Comparison of ENCODE assay signal across 1 cellular context in genomic region chr20:25226433-25227316, GRCh38.
TF ChIP-seq lines count a peak whose summit lies in the region.

No MANE protein-coding gene starts in this region.

TF ChIP-seq in HepG2, 621 proteins besides CTCF, POLR2A, EP300 and RAD21 (continued from another document and continues in another):
- no peak for TF ChIP-seq STAT6 (CRISPR knock-in tag; IDR thresholded peaks at IDR 0.05; ENCODE audit: borderline replicate concordance)
- TF ChIP-seq SMAD9 (CRISPR knock-in tag; IDR thresholded peaks at IDR 0.05): no peak
- no peak for TF ChIP-seq MBD4 (IDR thresholded peaks at IDR 0.05; ENCODE audit: borderline replicate concordance, low read length)
- no peak for TF ChIP-seq CSRNP1 (CRISPR knock-in tag; IDR thresholded peaks at IDR 0.05)
- no peak for TF ChIP-seq CEBPG (CRISPR knock-in tag; IDR thresholded peaks at IDR 0.05)
- no peak for TF ChIP-seq ZKSCAN1 (IDR thresholded peaks at IDR 0.05; ENCODE audit: low read length)
- TF ChIP-seq RFX5 (IDR thresholded peaks at IDR 0.05; ENCODE audit: low read depth, low read length): no peak
- TF ChIP-seq PCBP2 (optimal IDR thresholded peaks at IDR 0.05; ENCODE audit: low read depth, low read length, poor library complexity, severe bottlenecking): no peak
- 0 out of 2 replicates have a peak, but pooled peaks have one; percentile 20 for TF ChIP-seq ZNF670 (CRISPR knock-in tag; IDR thresholded peaks at IDR 0.05; ENCODE audit: borderline replicate concordance)
- no peak for TF ChIP-seq ZSCAN5A (CRISPR knock-in tag; IDR thresholded peaks at IDR 0.05; ENCODE audit: borderline replicate concordance)
- TF ChIP-seq ZNF343 (CRISPR knock-in tag; IDR thresholded peaks at IDR 0.05): peak; percentile 81; the same call in 1 of the 2 replicates
- no peak for TF ChIP-seq DNMT3B (CRISPR knock-in tag; conservative IDR thresholded peaks at IDR 0.05)
- TF ChIP-seq ZNF800 (CRISPR knock-in tag; IDR thresholded peaks at IDR 0.05): 0 out of 2 replicates have a peak, but pooled peaks have one; percentile 46
- no peak for TF ChIP-seq ZNF44 (CRISPR knock-in tag; IDR thresholded peaks at IDR 0.05)
- no peak for TF ChIP-seq TOPORS (CRISPR knock-in tag; IDR thresholded peaks at IDR 0.05)
- no peak; the same call in 1 of the 2 replicates for TF ChIP-seq ZNF788 (CRISPR knock-in tag; IDR thresholded peaks at IDR 0.05; ENCODE audit: borderline replicate concordance)
- peak; percentile 88 for TF ChIP-seq ZFP91 (CRISPR knock-in tag; IDR thresholded peaks at IDR 0.05; ENCODE audit: borderline replicate concordance)
- no peak for TF ChIP-seq SNAPC2 (CRISPR knock-in tag; IDR thresholded peaks at IDR 0.05)
- no peak for TF ChIP-seq NFE2 (CRISPR knock-in tag; IDR thresholded peaks at IDR 0.05)
- TF ChIP-seq SYNCRIP (IDR thresholded peaks at IDR 0.05; ENCODE audit: insufficient read depth, low read depth, low read length): no peak
- no peak for TF ChIP-seq ZSCAN12 (CRISPR knock-in tag; IDR thresholded peaks at IDR 0.05)
- no peak for TF ChIP-seq ZNF232 (CRISPR knock-in tag; IDR thresholded peaks at IDR 0.05; ENCODE audit: borderline replicate concordance)
- TF ChIP-seq PHF21A (CRISPR knock-in tag; IDR thresholded peaks at IDR 0.05): peak; percentile 91; the same call in 1 of the 2 replicates
- no peak for TF ChIP-seq MIER2 (CRISPR knock-in tag; IDR thresholded peaks at IDR 0.05)
- TF ChIP-seq SNRNP70 (IDR thresholded peaks at IDR 0.05; ENCODE audit: low read depth, low read length): no peak
- TF ChIP-seq KDM4B (CRISPR knock-in tag; IDR thresholded peaks at IDR 0.05): peak; percentile 16; the same call in 1 of the 2 replicates
- TF ChIP-seq SMARCE1 (IDR thresholded peaks at IDR 0.05; ENCODE audit: borderline replicate concordance): no peak
- peak; percentile 66; the same call in 1 of the 2 replicates for TF ChIP-seq ZNF773 (CRISPR knock-in tag; IDR thresholded peaks at IDR 0.05; ENCODE audit: borderline replicate concordance)
- no peak for TF ChIP-seq TIGD3 (CRISPR knock-in tag; IDR thresholded peaks at IDR 0.05; ENCODE audit: borderline replicate concordance)
- no peak for TF ChIP-seq ATF1 (CRISPR knock-in tag; IDR thresholded peaks at IDR 0.05)
- TF ChIP-seq AGO1 (IDR thresholded peaks at IDR 0.05; ENCODE audit: low read depth, low read length, poor library complexity, severe bottlenecking): peak; percentile 52
- no peak for TF ChIP-seq CBX2 (IDR thresholded peaks at IDR 0.05; ENCODE audit: low read depth, low read length)
- TF ChIP-seq CBX2 (CRISPR knock-in tag; IDR thresholded peaks at IDR 0.05; ENCODE audit: low read depth): no peak
- no peak; the same call in 1 of the 2 replicates for TF ChIP-seq THAP7 (CRISPR knock-in tag; IDR thresholded peaks at IDR 0.05)
- TF ChIP-seq CAMTA2 (CRISPR knock-in tag; IDR thresholded peaks at IDR 0.05; ENCODE audit: borderline replicate concordance): 0 out of 2 replicates have a peak, but pooled peaks have one; percentile 42
- TF ChIP-seq GMEB2 (CRISPR knock-in tag; IDR thresholded peaks at IDR 0.05; ENCODE audit: low read depth): no peak
- TF ChIP-seq ZNF629 (CRISPR knock-in tag; conservative IDR thresholded peaks at IDR 0.05): no peak
- peak; percentile 86; the same call in 1 of the 2 replicates for TF ChIP-seq DNMT1 (CRISPR knock-in tag; IDR thresholded peaks at IDR 0.05)
- TF ChIP-seq POGZ (CRISPR knock-in tag; IDR thresholded peaks at IDR 0.05): no peak
- no peak for TF ChIP-seq ZNF101 (CRISPR knock-in tag; IDR thresholded peaks at IDR 0.05; ENCODE audit: borderline replicate concordance, low read depth)
- peak; percentile 74; the same call in 1 of the 2 replicates for TF ChIP-seq IRX3 (CRISPR knock-in tag; IDR thresholded peaks at IDR 0.05; ENCODE audit: borderline replicate concordance, low read depth)
- TF ChIP-seq ATF5 (CRISPR knock-in tag; IDR thresholded peaks at IDR 0.05; ENCODE audit: low read depth): no peak
- no peak for TF ChIP-seq PLSCR1 (CRISPR knock-in tag; IDR thresholded peaks at IDR 0.05; ENCODE audit: borderline replicate concordance)
- TF ChIP-seq ZZZ3 (CRISPR knock-in tag; IDR thresholded peaks at IDR 0.05; ENCODE audit: borderline replicate concordance): no peak
- TF ChIP-seq ZNF761 (CRISPR knock-in tag; conservative IDR thresholded peaks at IDR 0.05): no peak; the same call in 1 of the 2 replicates
- TF ChIP-seq MIER3 (CRISPR knock-in tag; IDR thresholded peaks at IDR 0.05; ENCODE audit: borderline replicate concordance): no peak
- TF ChIP-seq ZNF740 (CRISPR knock-in tag; IDR thresholded peaks at IDR 0.05): peak; percentile 93
- TF ChIP-seq SKIL (CRISPR knock-in tag; IDR thresholded peaks at IDR 0.05; ENCODE audit: borderline replicate concordance): no peak
- no peak for TF ChIP-seq ZNF569 (CRISPR knock-in tag; IDR thresholded peaks at IDR 0.05; ENCODE audit: borderline replicate concordance)
